13 cellular contexts compared by ENCODE assay signal in the genomic region with DNA sequence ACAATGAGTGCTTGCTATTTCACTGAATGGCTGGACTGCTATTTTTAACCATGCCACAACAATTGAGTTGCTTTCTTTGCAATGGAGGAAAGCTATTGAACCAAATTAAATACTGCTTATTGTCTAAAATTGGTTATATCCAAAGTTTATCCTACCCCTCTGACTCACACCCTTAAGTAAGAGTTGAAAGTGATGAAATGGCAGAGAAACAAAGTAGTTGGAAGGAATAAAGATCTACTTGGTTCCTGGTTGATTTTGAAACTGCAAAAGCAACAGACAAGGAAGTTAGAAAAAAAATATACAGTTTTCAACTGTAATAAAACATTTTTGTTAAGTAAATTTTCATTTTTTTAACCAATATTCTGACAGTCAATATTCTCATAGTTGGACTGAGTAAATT. TPM values are rescaled to one million over a fixed set of nuclear protein-coding genes. Genes with fewer than 3 reads are reported as not detected.
DNase-seq lines count a peak whose midpoint lies in the region; ATAC-seq and TF ChIP-seq lines count a peak whose summit lies in the region.
"Had no signal": no experiment of that assay in that cellular context is flagged by ENCODE, and none has a peak within 500 bp of the region (broad histone marks: within the 10 kb centered on the region; RNA-seq: fewer than 3 reads in every experiment).

No MANE protein-coding gene starts in this region.

- no peaks in the 10 kb centered on the region for H3K27me3 ChIP-seq in SJSA1 (replicated peaks)
- H3K27me3 ChIP-seq in upper lobe of left lung, result no peaks in the 10 kb centered on the region
- H3K27me3 ChIP-seq in foreskin keratinocyte, result no peaks in the 10 kb centered on the region

- no peaks in the 10 kb centered on the region for H3K36me3 ChIP-seq in SJSA1
- H3K36me3 ChIP-seq in upper lobe of left lung, result peaks cover 0 to 2% (median 0%) of the 10 kb centered on the region in 4 donors

- H3K4me1 ChIP-seq in SJSA1 (replicated peaks), result peaks cover 11% of the 10 kb centered on the region
- H3K4me1 ChIP-seq in upper lobe of left lung, result peaks cover 0 to 27% (median 7%) of the 10 kb centered on the region in 4 donors
- H3K4me1 ChIP-seq in foreskin keratinocyte, result no peaks in the 10 kb centered on the region

- no peak for TF ChIP-seq EP300 in upper lobe of left lung (IDR thresholded peaks at IDR 0.05)

- TF ChIP-seq CTCF in upper lobe of left lung (IDR thresholded peaks at IDR 0.05), result no peak
- no peak for TF ChIP-seq CTCF in foreskin keratinocyte (conservative IDR thresholded peaks at IDR 0.05)

- no peak for TF ChIP-seq POLR2A in upper lobe of left lung (IDR thresholded peaks at IDR 0.05)

- H3K9me3 ChIP-seq in SJSA1 (replicated peaks) (no peaks in the 10 kb centered on the region), upper lobe of left lung (no peaks in the 10 kb centered on the region)

- H3K4me3 Mint-ChIP-seq in activated naive CD8-positive, alpha-beta T cell, result peak overlapping the region; percentile 3
- no peak overlapping the region for H3K4me3 Mint-ChIP-seq in activated naive CD8-positive, alpha-beta T cell treated with anti-CD3 and anti-CD28 coated beads, Interleukin-2, amount 50 U/mL, for 24 hours
- H3K4me3 Mint-ChIP-seq: B cell had no signal

- H3K4me1 Mint-ChIP-seq in activated naive CD8-positive, alpha-beta T cell (ENCODE audit: low read depth), result peaks cover 67% of the 10 kb centered on the region
- peaks cover 53% of the 10 kb centered on the region for H3K4me1 Mint-ChIP-seq in activated naive CD8-positive, alpha-beta T cell treated with anti-CD3 and anti-CD28 coated beads, Interleukin-2, amount 50 U/mL, for 24 hours

- H3K27ac ChIP-seq in SJSA1 (peak overlapping the region; percentile 23; the same call in 1 of the 2 replicates), upper lobe of left lung (peak overlapping the region in 3 of 4 donors; percentile 40 to 55 (median 44)), foreskin keratinocyte (no peak overlapping the region)

- H3K27ac Mint-ChIP-seq in activated naive CD8-positive, alpha-beta T cell, result peak overlapping the region; percentile 41
- no peak overlapping the region for H3K27ac Mint-ChIP-seq in activated naive CD8-positive, alpha-beta T cell treated with anti-CD3 and anti-CD28 coated beads, Interleukin-2, amount 50 U/mL, for 24 hours
- H3K27ac Mint-ChIP-seq: activated T-helper 2 cell treated with anti-CD3 and anti-CD28 coated beads, Interferon-gamma antibody, Interleukin-2, Interleukin-4, amounts not matched to agents 10 μg/mL and 5 μg/mL and 100 μg/mL, durations not matched to agents 14 hours and 24 hours and 36 hours; B cell had no signal

- H3K27me3 Mint-ChIP-seq in activated naive CD8-positive, alpha-beta T cell, result no peaks in the 10 kb centered on the region
- no peaks in the 10 kb centered on the region for H3K27me3 Mint-ChIP-seq in activated naive CD8-positive, alpha-beta T cell treated with anti-CD3 and anti-CD28 coated beads, Interleukin-2, amount 50 U/mL, for 24 hours
- H3K27me3 Mint-ChIP-seq: B cell had no signal

- no peak for DNase-seq in activated naive CD8-positive, alpha-beta T cell treated with anti-CD3 and anti-CD28 coated beads, Interleukin-2, amount 50 U/mL, for 24 hours
- peak in 1 of 2 experiments; percentile 27 for DNase-seq in SJSA1 (ENCODE audit: low read depth in 1 of 2, low spot score in 2 of 2)
- peak; percentile 80 for DNase-seq in fibroblast of the conjunctiva (ENCODE audit: low read depth)
- no peak for DNase-seq in upper lobe of left lung
- DNase-seq in foreskin keratinocyte, result no peak
- DNase-seq in NCI-H1105 treated with DMSO at 0.1 percent for 48 hours (lab: John Stamatoyannopoulos, UW), result no peak
- DNase-seq in medulla oblongata (ENCODE audit: extremely low spot score), result no peak
- DNase-seq: NCI-H1436 treated with DMSO at 0.1 percent for 48 hours; PC-3; stimulated activated CD4-positive, alpha-beta T cell treated with anti-CD3 and anti-CD28 coated beads, Interleukin-4, amount 100 ng/mL, for 24 hours had no signal

- H3K4me3 ChIP-seq in SJSA1 (no peak overlapping the region), upper lobe of left lung (no peak overlapping the region)

- peaks cover 5% of the 10 kb centered on the region for H3K36me3 Mint-ChIP-seq in activated naive CD8-positive, alpha-beta T cell
- peaks cover 2% of the 10 kb centered on the region for H3K36me3 Mint-ChIP-seq in activated naive CD8-positive, alpha-beta T cell treated with anti-CD3 and anti-CD28 coated beads, Interleukin-2, amount 50 U/mL, for 24 hours (ENCODE audit: low read depth)

- no peaks in the 10 kb centered on the region for H3K9me3 Mint-ChIP-seq in activated naive CD8-positive, alpha-beta T cell (ENCODE audit: low read depth)
- H3K9me3 Mint-ChIP-seq in activated naive CD8-positive, alpha-beta T cell treated with anti-CD3 and anti-CD28 coated beads, Interleukin-2, amount 50 U/mL, for 24 hours, result no peaks in the 10 kb centered on the region
- H3K9me3 Mint-ChIP-seq: activated T-helper 2 cell treated with anti-CD3 and anti-CD28 coated beads, Interferon-gamma antibody, Interleukin-2, Interleukin-4, amounts not matched to agents 10 μg/mL and 5 μg/mL and 100 μg/mL, durations not matched to agents 14 hours and 24 hours and 36 hours had no signal

- ATAC-seq in activated naive CD8-positive, alpha-beta T cell treated with anti-CD3 and anti-CD28 coated beads, Interleukin-2, amount 50 U/mL, for 24 hours, result no peak
- ATAC-seq in upper lobe of left lung (ENCODE audit: low FRiP score in 2 of 2) (peak in 1 of 2 donors; percentile 57), foreskin keratinocyte (no peak)
- ATAC-seq: PC-3 had no signal

RNA-seq across cellular contexts. Expression of gene EML4, which starts 47.6 kb away (rescaled TPM):
- 74.0 and 78.5 TPM in 2 replicates for total RNA-seq in SJSA1 (2014; rRNA removed; shearing (Covaris generic))
- total RNA-seq in upper lobe of left lung (10 to 100 TPM; 42.7 to 96.9 (median 62.0) TPM), foreskin keratinocyte (32.9 and 35.4 TPM in 2 replicates)
- 8.6 and 9.8 TPM in 2 replicates for polyA plus RNA-seq in foreskin keratinocyte
